8 cellular contexts compared by ENCODE assay signal in the genomic region with DNA sequence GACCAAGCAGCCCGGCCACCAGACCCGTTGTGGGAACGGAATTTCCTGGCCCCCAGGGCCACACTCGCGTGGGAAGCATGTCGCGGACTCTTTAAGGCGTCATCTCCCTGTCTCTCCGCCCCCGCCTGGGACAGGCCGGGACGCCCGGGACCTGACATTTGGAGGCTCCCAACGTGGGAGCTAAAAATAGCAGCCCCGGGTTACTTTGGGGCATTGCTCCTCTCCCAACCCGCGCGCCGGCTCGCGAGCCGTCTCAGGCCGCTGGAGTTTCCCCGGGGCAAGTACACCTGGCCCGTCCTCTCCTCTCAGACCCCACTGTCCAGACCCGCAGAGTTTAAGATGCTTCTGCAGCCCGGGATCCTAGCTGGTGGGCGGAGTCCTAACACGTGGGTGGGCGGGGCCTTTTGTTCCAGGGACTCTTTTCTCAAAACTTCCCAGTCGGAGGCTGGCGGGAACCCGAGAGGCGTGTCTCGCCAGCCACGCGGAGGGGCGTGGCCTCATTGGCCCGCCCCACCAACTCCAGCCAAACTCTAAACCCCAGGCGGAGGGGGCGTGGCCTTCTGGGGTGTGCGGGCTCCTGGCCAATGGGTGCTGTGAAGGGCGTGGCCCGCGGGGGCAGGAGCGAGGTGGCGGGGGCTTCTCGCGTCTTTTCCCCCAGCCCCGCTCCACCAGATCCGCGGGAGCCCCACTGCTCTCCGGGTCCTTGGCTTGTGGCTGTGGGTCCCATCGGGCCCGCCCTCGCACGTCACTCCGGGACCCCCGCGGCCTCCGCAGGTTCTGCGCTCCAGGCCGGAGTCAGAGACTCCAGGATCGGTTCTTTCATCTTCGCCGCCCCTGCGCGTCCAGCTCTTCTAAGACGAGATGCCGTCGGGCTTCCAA. TPM values are rescaled to one million over a fixed set of nuclear protein-coding genes. Genes with fewer than 3 reads are reported as not detected.
DNase-seq lines count a peak whose midpoint lies in the region; ATAC-seq and TF ChIP-seq lines count a peak whose summit lies in the region.

A gene (plus strand): TSS at position 645 of the 879 bp plus-strand sequence. CDS start 217 bp downstream, at position 862.

- peak; percentile 44 for ATAC-seq in HG02970 (IDR thresholded peaks at IDR 0.05; ENCODE audit: low FRiP score, unreplicated experiment)
- peak; percentile 83 for ATAC-seq in left colon

- intact Hi-C loops in left colon (cut with DNase I, micrococcal nuclease) = loop anchor here in 1 of 2 donors (2.0 kb wide), 1 partner anchor 13 kb away; a partner anchor contains a TSS

- peak within 1 kb of the TSS; percentile 71 for H3K4me3 ChIP-seq in coronary artery

- H3K27ac ChIP-seq in coronary artery = peak within 1 kb of the TSS; percentile 87 to 90

- DNase-seq in GM03348 (ENCODE audit: low spot score) = peak; percentile 96
- peak; percentile 96 for DNase-seq in NCI-H460 (ENCODE audit: extremely low read depth, low read depth)
- DNase-seq in activated CD4-positive, alpha-beta T cell treated with anti-CD3 and anti-CD28 coated beads, Interleukin-2, amount 50 U/mL, for 24 hours (ENCODE audit: low read depth in 1 of 2, low spot score in 1 of 2) = peak; percentile 73 to 88
- peak; percentile 95 for DNase-seq in coronary artery (ENCODE audit: low spot score)
- peak; percentile 96 to 98 for DNase-seq in left colon
- DNase-seq in stimulated activated CD4-positive, alpha-beta T cell treated with anti-CD3 and anti-CD28 coated beads, Interleukin-1b, Interleukin-23, amount 100 ng/mL, for 1 hour (ENCODE audit: low read depth in 2 of 2) = peak; percentile 58 to 85
- no peak for DNase-seq in middle frontal gyrus (ENCODE audit: extremely low spot score, low spot score)

- TF ChIP-seq CTCF in coronary artery (IDR thresholded peaks at IDR 0.05) = no peak

RNA-seq across cellular contexts. Expression of the gene that starts here (rescaled TPM):
- total RNA-seq in NCI-H460 (2014; rRNA removed; shearing (Covaris generic)) = not detected in 2 replicates
- 0.96 and 1.9 TPM in 2 replicates for polyA plus RNA-seq in NCI-H460 (2014; cell fraction: nucleus; rRNA removed)
- 1 to 10 TPM; 1.4 to 9.7 TPM for total RNA-seq in left colon
